In genomic region chr2:63818276-63818675, GRCh38 we compare ENCODE assay signal across 15 cellular contexts.
DNase-seq lines count a peak whose midpoint lies in the region; ATAC-seq lines count a peak whose summit lies in the region.
"Had no signal": no experiment of that assay in that cellular context is flagged by ENCODE, and none has a peak within 500 bp of the region (broad histone marks: within the 10 kb centered on the region; RNA-seq: fewer than 3 reads in every experiment).

No MANE protein-coding gene starts in this region.

- no peaks in the 10 kb centered on the region for H3K27me3 ChIP-seq in adipocyte (replicated peaks; ENCODE audit: control insufficient read depth, insufficient read depth, low read length)
- H3K27me3 ChIP-seq: BLaER1 treated with 17β-estradiol and CSF1 and Interleukin-3, amounts not matched to agents 10 nM and 100 nM had no signal

- no peak for ATAC-seq in GM21367 (IDR thresholded peaks at IDR 0.05; ENCODE audit: unreplicated experiment)
- no peak for ATAC-seq in GM18870 (IDR thresholded peaks at IDR 0.05; ENCODE audit: unreplicated experiment)

- H3K4me1 ChIP-seq in adipocyte (ENCODE audit: control insufficient read depth, insufficient read depth, low read length) = peaks cover 29% of the 10 kb centered on the region
- H3K4me1 ChIP-seq: BLaER1 treated with 17β-estradiol and CSF1 and Interleukin-3, amounts not matched to agents 10 nM and 100 nM had no signal

- no peak overlapping the region for H3K4me3 ChIP-seq in adipocyte (ENCODE audit: low read length)
- H3K4me3 ChIP-seq: BLaER1 treated with 17β-estradiol and CSF1 and Interleukin-3, amounts not matched to agents 10 nM and 100 nM had no signal

- no peaks in the 10 kb centered on the region for H3K9me3 ChIP-seq in adipocyte (ENCODE audit: control insufficient read depth, low read length)
- H3K9me3 ChIP-seq: BLaER1 treated with 17β-estradiol and CSF1 and Interleukin-3, amounts not matched to agents 10 nM and 100 nM had no signal

- H3K36me3 ChIP-seq in adipocyte (ENCODE audit: control insufficient read depth, insufficient read depth, low read length, severe bottlenecking) = no peaks in the 10 kb centered on the region
- H3K36me3 ChIP-seq: BLaER1 treated with 17β-estradiol and CSF1 and Interleukin-3, amounts not matched to agents 10 nM and 100 nM had no signal

- DNase-seq in NCI-H2227 (lab: John Stamatoyannopoulos, UW; ENCODE audit: unreplicated experiment) = peak; percentile 12
- no peak for DNase-seq in NCI-H2227 treated with DMSO at 0.1 percent for 48 hours (lab: John Stamatoyannopoulos, UW)
- peak; percentile 88 for DNase-seq in NCI-H1930 (lab: John Stamatoyannopoulos, UW)
- peak; percentile 17 for DNase-seq in adipocyte (ENCODE audit: low read depth)
- DNase-seq in retina = peak; percentile 8
- DNase-seq in NCI-H1092 (lab: John Stamatoyannopoulos, UW) = no peak
- DNase-seq: 8988T, DMS 273 treated with DMSO at 0.1 percent for 48 hours, HCEC 1CT, NCI-H1048, NCI-H2029 treated with DMSO at 0.1 percent for 48 hours, NCI-H524 had no signal

- H3K9ac ChIP-seq in adipocyte (ENCODE audit: low read length) = no peak overlapping the region
- H3K9ac ChIP-seq: BLaER1 treated with 17β-estradiol and CSF1 and Interleukin-3, amounts not matched to agents 10 nM and 100 nM had no signal

Comparison
In these comparisons a context has a peak if more than half of its experiments do, and no peak if none do; other contexts are left out.
1. DNase-seq: peak in NCI-H2227 (single experiment), NCI-H1930 (2 of 2), adipocyte (single experiment) and retina (single experiment); none in NCI-H2227 treated with DMSO at 0.1 percent for 48 hours (single experiment) and NCI-H1092 (single experiment).